8 cellular contexts compared by ENCODE assay signal in genomic region chr18:79791141-79791972, GRCh38. TPM values are rescaled to one million over a fixed set of nuclear protein-coding genes. Genes with fewer than 3 reads are reported as not detected.
DNase-seq lines count a peak whose midpoint lies in the region; ATAC-seq and TF ChIP-seq lines count a peak whose summit lies in the region.

No MANE protein-coding gene starts in this region.

- H4K8ac ChIP-seq in mesendoderm (ENCODE audit: low read depth, low read length), result no peak overlapping the region

- no peaks in the 10 kb centered on the region for H3K79me2 ChIP-seq in mesendoderm (ENCODE audit: control insufficient read depth, insufficient read depth, low read length)

- H3K27ac ChIP-seq in esophagus muscularis mucosa (replicated peaks in 1 of 4), result no peak overlapping the region
- H3K27ac ChIP-seq in mesendoderm (ENCODE audit: low read depth, low read length), result no peak overlapping the region

- H2BK15ac ChIP-seq in mesendoderm (replicated peaks; ENCODE audit: low read depth), result no peak overlapping the region

- no peak overlapping the region for H3K18ac ChIP-seq in mesendoderm (ENCODE audit: low read length)

- no peak overlapping the region for H3K4me2 ChIP-seq in mesendoderm (ENCODE audit: low read length)

- H3K79me1 ChIP-seq in mesendoderm (ENCODE audit: low read length), result no peaks in the 10 kb centered on the region

- TF ChIP-seq POLR2A in esophagus muscularis mucosa (IDR thresholded peaks at IDR 0.05; ENCODE audit: low read depth), result no peak

- no peaks in the 10 kb centered on the region for H3K36me3 ChIP-seq in esophagus muscularis mucosa
- no peaks in the 10 kb centered on the region for H3K36me3 ChIP-seq in mesendoderm (ENCODE audit: control insufficient read depth, insufficient read depth, low read length)

- DNase-seq in GM03348 (ENCODE audit: low spot score), result peak; percentile 89
- DNase-seq in OCI-M1 (lab: John Stamatoyannopoulos, UW), result peak; percentile 93
- DNase-seq in esophagus muscularis mucosa (ENCODE audit: extremely low spot score), result no peak
- peak; percentile 24 for DNase-seq in pulmonary artery endothelial cell (ENCODE audit: low read depth, low spot score)
- DNase-seq in NCI-H510A treated with DMSO at 0.1 percent for 48 hours (lab: John Stamatoyannopoulos, UW), result no peak
- no peak for DNase-seq in mesendoderm
- DNase-seq in GM13976 (ENCODE audit: low spot score), result no peak

- peak; percentile 37 for TF ChIP-seq EP300 in esophagus muscularis mucosa (IDR thresholded peaks at IDR 0.05)

- no peak overlapping the region for H3K23ac ChIP-seq in mesendoderm (ENCODE audit: low read length)

- intact Hi-C loops in esophagus muscularis mucosa (cut with DNase I), result no loop called here

- H3K27me3 ChIP-seq in esophagus muscularis mucosa (peaks cover 0 to 71% (median 25%) of the 10 kb centered on the region in 4 donors), mesendoderm (ENCODE audit: insufficient read depth, low read length, poor library complexity) (peaks cover 15% of the 10 kb centered on the region)

- H3K4me3 ChIP-seq in esophagus muscularis mucosa (no peak overlapping the region), mesendoderm (ENCODE audit: low read length) (no peak overlapping the region)

- no peak overlapping the region for H2BK120ac ChIP-seq in mesendoderm (ENCODE audit: low read depth, low read length)

- no peaks in the 10 kb centered on the region for H3K9me3 ChIP-seq in esophagus muscularis mucosa

- WGBS in esophagus muscularis mucosa, result 30% methylated on average over 20 of the region's 20 CpGs
- WGBS in mesendoderm (ENCODE audit: extremely low coverage, insufficient coverage, low lambda C conversion rate), result no CpG with 5 or more reads among the region's 20 CpGs

- H4K5ac ChIP-seq in mesendoderm (ENCODE audit: low read length), result no peak overlapping the region

- no peak for ATAC-seq in HG03039 (IDR thresholded peaks at IDR 0.05; ENCODE audit: unreplicated experiment)

- in situ Hi-C loops in GM13976 (cut with MboI; ENCODE audit: low sequenced_read_pairs, unreplicated experiment), result no loop called here

- H3K9ac ChIP-seq in mesendoderm (ENCODE audit: low read length), result no peak overlapping the region

- no peak overlapping the region for H2AK5ac ChIP-seq in mesendoderm (ENCODE audit: low read length)

- no peak overlapping the region for H2BK5ac ChIP-seq in mesendoderm (ENCODE audit: low read length)

- H3K56ac ChIP-seq in mesendoderm (ENCODE audit: low read length), result no peak overlapping the region

- TF ChIP-seq CTCF in esophagus muscularis mucosa (IDR thresholded peaks at IDR 0.05) (no peak), GM13976 (IDR thresholded peaks at IDR 0.05; ENCODE audit: borderline replicate concordance, control extremely low read depth, extremely low read depth, insufficient read depth, missing control alignments) (no peak)

- peaks cover 7 to 19% (median 12%) of the 10 kb centered on the region in 4 donors for H3K4me1 ChIP-seq in esophagus muscularis mucosa
- no peaks in the 10 kb centered on the region for H3K4me1 ChIP-seq in mesendoderm (ENCODE audit: control insufficient read depth, low read depth, low read length)

- H3K4ac ChIP-seq in mesendoderm (ENCODE audit: low read depth, low read length), result no peak overlapping the region

RNA-seq across cellular contexts. Expression of gene KCNG2, which starts 6.4 kb away (rescaled TPM):
- 1 to 10 TPM in 1 of 4 donors, not detected in 3; 1.7 TPM for total RNA-seq in esophagus muscularis mucosa
- total RNA-seq in pulmonary artery endothelial cell, result not detected in 2 replicates
- polyA plus RNA-seq in mesendoderm (2013, experiment 1 of 2), result 0.04 TPM
- polyA plus RNA-seq in mesendoderm (2013, experiment 2 of 2), result not detected

Comparison
In these comparisons a context has a peak if more than half of its experiments do, and no peak if none do; other contexts are left out.
1. DNase-seq: peak in GM03348 (single experiment), OCI-M1 (single experiment) and pulmonary artery endothelial cell (single experiment); none in esophagus muscularis mucosa (single experiment), NCI-H510A treated with DMSO at 0.1 percent for 48 hours (single experiment), mesendoderm (single experiment) and GM13976 (single experiment).